8 cellular contexts compared by ENCODE assay signal in genomic region chr3:194487289-194488006, GRCh38. TPM values are rescaled to one million over a fixed set of nuclear protein-coding genes. Genes with fewer than 3 reads are reported as not detected.
DNase-seq lines count a peak whose midpoint lies in the region; ATAC-seq, FAIRE-seq and TF ChIP-seq lines count a peak whose summit lies in the region.

No MANE protein-coding gene starts in this region.

- no peaks in the 10 kb centered on the region for H3K9me2 ChIP-seq in HCT116 (ENCODE audit: insufficient read depth)

- DNase-seq in GM12891 (ENCODE audit: insufficient read length, low spot score) (peak; percentile 49), HCT116 (ENCODE audit: low read depth, low spot score) (no peak), NCI-H1105 (lab: John Stamatoyannopoulos, UW) (peak; percentile 32), epithelial cell of esophagus (ENCODE audit: low read depth) (peak; percentile 26), DMS114 treated with DMSO at 0.1 percent for 48 hours (lab: John Stamatoyannopoulos, UW; ENCODE audit: unreplicated experiment) (no peak)
- DNase-seq in activated CD8-positive, alpha-beta memory T cell treated with anti-CD3 and anti-CD28 coated beads for 24 hours, result peak; percentile 77

- TF ChIP-seq RAD21 in HCT116 (IDR thresholded peaks at IDR 0.05; ENCODE audit: low read depth), result no peak

- peak overlapping the region; percentile 87 for H3K9ac ChIP-seq in HCT116 (ENCODE audit: low read length)

- no peaks in the 10 kb centered on the region for H3K27me3 ChIP-seq in HCT116 (ENCODE audit: insufficient read depth, low read length)
- no peaks in the 10 kb centered on the region for H3K27me3 ChIP-seq in muscle layer of duodenum (ENCODE audit: low read depth, low read length)
- H3K27me3 ChIP-seq in thymus (ENCODE audit: control insufficient read depth, insufficient read depth), result no peaks in the 10 kb centered on the region

- WGBS in thymus, result 7% methylated on average over 51 of the region's 51 CpGs

- H3K4me2 ChIP-seq in HCT116 (ENCODE audit: low read length), result peak overlapping the region; percentile 76

- CTCF ChIA-PET in HCT116 (lab: Charles Lee), result no interaction called here

- H3K27ac ChIP-seq in HCT116 (ENCODE audit: low read depth, low read length), result no peak overlapping the region; the same call in 1 of the 2 replicates
- peak overlapping the region; percentile 71 for H3K27ac ChIP-seq in muscle layer of duodenum (ENCODE audit: low read length)
- H3K27ac ChIP-seq in thymus (ENCODE audit: low read depth), result no peak overlapping the region

- POLR2A ChIA-PET in HCT116 (lab: Charles Lee), result no interaction called here

- TSS peak; percentile 85 for BruUV-seq in HCT116 (replicated peaks; lab: Mats Ljungman, UMichigan)

- TF ChIP-seq POLR2A in GM12891 (IDR thresholded peaks at IDR 0.05; ENCODE audit: low read depth, low read length), result no peak
- TF ChIP-seq POLR2A in HCT116 (IDR thresholded peaks at IDR 0.05; ENCODE audit: borderline replicate concordance, extremely low read depth, insufficient read depth, insufficient read length), result no peak

- no peak for ATAC-seq in HCT116

- FAIRE-seq in GM12891 (lab: Jason Lieb, UNC), result peak; percentile 64

- H2AFZ ChIP-seq in HCT116 (ENCODE audit: low read depth, low read length, poor library complexity, severe bottlenecking), result no peak overlapping the region

- TF ChIP-seq CTCF in HCT116 (IDR thresholded peaks at IDR 0.05 in 2 of 3, conservative IDR thresholded peaks at IDR 0.05 in 1 of 3; ENCODE audit: borderline replicate concordance in 1 of 3, insufficient read depth in 1 of 3, low read depth in 2 of 3, low read length in 2 of 3), result no peak
- no peak for TF ChIP-seq CTCF in epithelial cell of esophagus (IDR thresholded peaks at IDR 0.05; ENCODE audit: insufficient read depth, low read depth, low read length, missing control alignments)

- peaks cover 28 to 70% of the 10 kb centered on the region in 2 experiments for H3K4me1 ChIP-seq in HCT116 (ENCODE audit: control insufficient read depth in 1 of 2, insufficient read depth in 2 of 2, low read length in 2 of 2)
- H3K4me1 ChIP-seq in muscle layer of duodenum (ENCODE audit: control insufficient read depth in 1 of 2, insufficient read depth in 2 of 2, low read length in 2 of 2), result peaks cover 3 to 15% of the 10 kb centered on the region in 2 donors
- H3K4me1 ChIP-seq in thymus (ENCODE audit: control insufficient read depth, insufficient read depth, low read length), result peaks cover 8% of the 10 kb centered on the region

- intact Hi-C loops in HCT116 (cut with micrococcal nuclease), result no loop called here

- H3K36me3 ChIP-seq in HCT116 (ENCODE audit: control insufficient read depth in 1 of 2, insufficient read depth in 2 of 2, low read length in 2 of 2) (no peaks in the 10 kb centered on the region), muscle layer of duodenum (ENCODE audit: control insufficient read depth in 1 of 2, insufficient read depth in 2 of 2, low read length in 2 of 2) (peaks cover 0 to 12% of the 10 kb centered on the region in 2 donors), thymus (ENCODE audit: control insufficient read depth, insufficient read depth) (no peaks in the 10 kb centered on the region)

- H4K20me1 ChIP-seq in HCT116 (ENCODE audit: insufficient read depth), result peaks cover 3% of the 10 kb centered on the region; the same call in 1 of the 2 replicates

- no peaks in the 10 kb centered on the region for H3K9me3 ChIP-seq in HCT116 (ENCODE audit: control insufficient read depth in 1 of 2, insufficient read depth in 1 of 2, low read depth in 1 of 2, low read length in 2 of 2)
- no peaks in the 10 kb centered on the region for H3K9me3 ChIP-seq in muscle layer of duodenum (ENCODE audit: control insufficient read depth in 1 of 2, low read length in 2 of 2)
- no peaks in the 10 kb centered on the region for H3K9me3 ChIP-seq in thymus (ENCODE audit: control insufficient read depth)

- H3K79me2 ChIP-seq in HCT116 (ENCODE audit: insufficient read depth, low read length), result peaks cover 39% of the 10 kb centered on the region

- H3K4me3 ChIP-seq in HCT116 (replicated peaks in 1 of 2; ENCODE audit: low read depth in 1 of 2, low read length in 2 of 2), result peak overlapping the region; percentile 24 to 73
- peak overlapping the region; percentile 31 for H3K4me3 ChIP-seq in epithelial cell of esophagus (ENCODE audit: low read length)
- peak overlapping the region; percentile 84 to 85 for H3K4me3 ChIP-seq in muscle layer of duodenum (ENCODE audit: low read depth in 1 of 2, low read length in 2 of 2)
- peak overlapping the region; percentile 80 for H3K4me3 ChIP-seq in thymus (ENCODE audit: low read length)

- RAD21 ChIA-PET in HCT116 (lab: Charles Lee; ENCODE audit: low non-redundant PET in 1 of 2, low total read pairs in 2 of 2, uncharacterized antibody in 2 of 2, unreplicated experiment in 2 of 2), result no interaction called here

TF ChIP-seq in GM12891, 5 proteins besides CTCF, POLR2A, EP300 and RAD21:
- TF ChIP-seq TAF1 (IDR thresholded peaks at IDR 0.05; ENCODE audit: low read depth, low read length) (0 out of 2 replicates have a peak, but pooled peaks have one; percentile 50), POLR2AphosphoS5 (IDR thresholded peaks at IDR 0.05; ENCODE audit: low read depth, low read length) (no peak), POU2F2 (IDR thresholded peaks at IDR 0.05; ENCODE audit: low read depth, low read length) (no peak)

TF ChIP-seq in HCT116, 20 proteins besides CTCF, POLR2A, EP300 and RAD21:
- TF ChIP-seq YY1 (IDR thresholded peaks at IDR 0.05; ENCODE audit: extremely low read depth, insufficient replicate concordance, low read depth, low read length), result no peak
- TF ChIP-seq ZBTB33 (IDR thresholded peaks at IDR 0.05; ENCODE audit: extremely low read depth, insufficient replicate concordance, low read length), result no peak
- no peak for TF ChIP-seq FOSL1 (IDR thresholded peaks at IDR 0.05; ENCODE audit: low read depth)

RNA-seq across cellular contexts. Expression of gene ATP13A3, which starts 0.6 kb away (rescaled TPM):
- 13.7 TPM for polyA plus RNA-seq in GM12891 (2012; ENCODE audit: low read depth, missing spikeins)
- 139 TPM for total RNA-seq in HCT116 (2021; ENCODE audit: unreplicated experiment)
- polyA plus RNA-seq in HCT116 (2012), result 30.0 and 37.4 TPM in 2 replicates
- polyA plus RNA-seq in thymus, result 18.9 TPM

Comparison
In these comparisons a context has a peak if more than half of its experiments do, and no peak if none do; other contexts are left out.
1. DNase-seq: peak in GM12891 (single experiment), NCI-H1105 (single experiment), activated CD8-positive, alpha-beta memory T cell treated with anti-CD3 and anti-CD28 coated beads for 24 hours (single experiment) and epithelial cell of esophagus (single experiment); none in HCT116 (single experiment) and DMS114 treated with DMSO at 0.1 percent for 48 hours (single experiment).
2. H3K4me3 ChIP-seq: peak in every context shown above with its lines; median percentile 84 in muscle layer of duodenum; 80 in thymus; 48 in HCT116; 31 in epithelial cell of esophagus.